Comparison of ENCODE assay signal across 12 cellular contexts in genomic region chr17:59387351-59388069, GRCh38. TPM values are rescaled to one million over a fixed set of nuclear protein-coding genes. Genes with fewer than 3 reads are reported as not detected.
DNase-seq lines count a peak whose midpoint lies in the region; ATAC-seq and TF ChIP-seq lines count a peak whose summit lies in the region.
"Had no signal": no experiment of that assay in that cellular context is flagged by ENCODE, and none has a peak within 500 bp of the region (broad histone marks: within the 10 kb centered on the region; RNA-seq: fewer than 3 reads in every experiment).

No MANE protein-coding gene starts in this region.

- DNase-seq in NCI-H2171 treated with DMSO at 0.1 percent for 48 hours (lab: John Stamatoyannopoulos, UW) (peak; percentile 95), caudate nucleus (lab: John Stamatoyannopoulos, UW) (peak in 1 of 61 donors; percentile 70), foreskin keratinocyte (no peak)
- no peak for DNase-seq in NK-92 treated with Interleukin-12 subunit alpha and Interleukin-12 subunit beta, amount 100 ng/mL, for 24 hours (lab: John Stamatoyannopoulos, UW)
- DNase-seq: activated B cell treated with CpG ODN at 0.5 μM for 24 hours; activated T-cell treated with anti-CD3 and anti-CD28 coated beads, Interleukin-2, amount 50 U/mL, for 1 hour; CD4-positive, CD25-positive, alpha-beta regulatory T cell; naive B cell; NCI-H748 treated with DMSO at 0.1 percent for 48 hours had no signal

- TF ChIP-seq CTCF in foreskin keratinocyte (conservative IDR thresholded peaks at IDR 0.05): no peak

- H3K27ac ChIP-seq in caudate nucleus (ENCODE audit: low read depth, low read length) (peak overlapping the region; percentile 71), layer of hippocampus (ENCODE audit: low read depth, low read length) (peak overlapping the region; percentile 71), stomach smooth muscle (ENCODE audit: low read length) (peak overlapping the region; percentile 75), foreskin keratinocyte (no peak overlapping the region)

- no peak overlapping the region for H3K9ac ChIP-seq in stomach smooth muscle (ENCODE audit: low read length in 2 of 2)

- ATAC-seq in foreskin keratinocyte (no peak), GM18873 (IDR thresholded peaks at IDR 0.05; ENCODE audit: low FRiP score, unreplicated experiment) (no peak)

- H3K36me3 ChIP-seq in stomach smooth muscle (ENCODE audit: control insufficient read depth in 2 of 2, insufficient read depth in 2 of 2, low read length in 2 of 2): peaks cover 13 to 18% of the 10 kb centered on the region in 2 donors

- H3K27me3 ChIP-seq in layer of hippocampus (ENCODE audit: control insufficient read depth, insufficient read depth, low read length) (no peaks in the 10 kb centered on the region), stomach smooth muscle (ENCODE audit: control insufficient read depth in 1 of 2, insufficient read depth in 2 of 2, low read length in 2 of 2) (no peaks in the 10 kb centered on the region), foreskin keratinocyte (no peaks in the 10 kb centered on the region)

- H3K4me1 ChIP-seq in stomach smooth muscle (ENCODE audit: control insufficient read depth, insufficient read depth, low read length): peaks cover 35% of the 10 kb centered on the region
- no peaks in the 10 kb centered on the region for H3K4me1 ChIP-seq in foreskin keratinocyte

- no peaks in the 10 kb centered on the region for H3K9me3 ChIP-seq in stomach smooth muscle (ENCODE audit: control insufficient read depth in 2 of 2, low read length in 2 of 2)

- H3K4me3 ChIP-seq in stomach smooth muscle (ENCODE audit: low read length in 2 of 2): no peak overlapping the region

RNA-seq across cellular contexts. Expression of gene YPEL2, which starts 56.1 kb away (rescaled TPM):
- total RNA-seq in foreskin keratinocyte: 0.74 and 0.95 TPM in 2 replicates
- polyA plus RNA-seq in foreskin keratinocyte: 0.22 and 0.26 TPM in 2 replicates
